ENCODE assay signal across 10 cellular contexts in genomic region chr1:39047374-39048229, GRCh38. TPM values are rescaled to one million over a fixed set of nuclear protein-coding genes. Genes with fewer than 3 reads are reported as not detected.
DNase-seq lines count a peak whose midpoint lies in the region; ATAC-seq and TF ChIP-seq lines count a peak whose summit lies in the region.
"Had no signal": no experiment of that assay in that cellular context is flagged by ENCODE, and none has a peak within 500 bp of the region (broad histone marks: within the 10 kb centered on the region; RNA-seq: fewer than 3 reads in every experiment).

No MANE protein-coding gene starts in this region.

- H3K4me3 ChIP-seq in upper lobe of left lung: no peak overlapping the region

- no peaks in the 10 kb centered on the region for H3K4me1 ChIP-seq in upper lobe of left lung

- no peak for TF ChIP-seq CTCF in activated CD8-positive, alpha-beta T cell treated with anti-CD3 and anti-CD28 coated beads for 36 hours (IDR thresholded peaks at IDR 0.05)
- TF ChIP-seq CTCF in upper lobe of left lung (IDR thresholded peaks at IDR 0.05): no peak

- WGBS in upper lobe of left lung, 2 donors: 72 to 80% methylated on average over 10 to 12 of the region's 12 CpGs

- no peaks in the 10 kb centered on the region for H3K9me3 ChIP-seq in upper lobe of left lung

- no peaks in the 10 kb centered on the region for H3K9me3 Mint-ChIP-seq in activated CD8-positive, alpha-beta T cell treated with anti-CD3 and anti-CD28 coated beads for 36 hours
- H3K9me3 Mint-ChIP-seq in activated CD8-positive, alpha-beta T cell treated with anti-CD3 and anti-CD28 coated beads, Interleukin-2, amount 10 ng/mL, durations not matched to agents 7 days and 5 days (ENCODE audit: insufficient read depth): no peaks in the 10 kb centered on the region

- no peak for DNase-seq in activated CD8-positive, alpha-beta T cell treated with anti-CD3 and anti-CD28 coated beads for 36 hours
- no peak for DNase-seq in activated CD8-positive, alpha-beta T cell treated with anti-CD3 and anti-CD28 coated beads, Interleukin-2, amount 10 ng/mL, durations not matched to agents 7 days and 5 days
- no peak for DNase-seq in upper lobe of left lung
- no peak for DNase-seq in putamen (ENCODE audit: low spot score)

- peaks cover 5% of the 10 kb centered on the region for H3K36me3 Mint-ChIP-seq in activated CD8-positive, alpha-beta T cell treated with anti-CD3 and anti-CD28 coated beads for 36 hours (ENCODE audit: low read depth)
- no peaks in the 10 kb centered on the region for H3K36me3 Mint-ChIP-seq in activated CD8-positive, alpha-beta T cell treated with anti-CD3 and anti-CD28 coated beads, Interleukin-2, amount 10 ng/mL, durations not matched to agents 7 days and 5 days (ENCODE audit: low read depth)

- peaks cover 4% of the 10 kb centered on the region for H3K4me1 Mint-ChIP-seq in activated CD8-positive, alpha-beta T cell treated with anti-CD3 and anti-CD28 coated beads for 36 hours (ENCODE audit: low read depth)
- H3K4me1 Mint-ChIP-seq in activated CD8-positive, alpha-beta T cell treated with anti-CD3 and anti-CD28 coated beads, Interleukin-2, amount 10 ng/mL, durations not matched to agents 7 days and 5 days (ENCODE audit: low read depth): peaks cover 5% of the 10 kb centered on the region

- intact Hi-C loops in activated CD8-positive, alpha-beta T cell treated with anti-CD3 and anti-CD28 coated beads for 36 hours (cut with micrococcal nuclease): no loop called here

- TF ChIP-seq EP300 in upper lobe of left lung (IDR thresholded peaks at IDR 0.05): no peak

- ATAC-seq in activated CD8-positive, alpha-beta T cell treated with anti-CD3 and anti-CD28 coated beads for 36 hours: peak; percentile 37
- no peak for ATAC-seq in activated CD8-positive, alpha-beta T cell treated with anti-CD3 and anti-CD28 coated beads, Interleukin-2, amount 10 ng/mL, durations not matched to agents 7 days and 5 days
- ATAC-seq in upper lobe of left lung (ENCODE audit: low FRiP score in 2 of 2) (peak; percentile 78 to 89), GM18520 (IDR thresholded peaks at IDR 0.05; ENCODE audit: unreplicated experiment) (no peak), GM21381 (IDR thresholded peaks at IDR 0.05; ENCODE audit: unreplicated experiment) (no peak)
- ATAC-seq: Panc1 had no signal

- H3K27me3 Mint-ChIP-seq in activated CD8-positive, alpha-beta T cell treated with anti-CD3 and anti-CD28 coated beads for 36 hours: no peaks in the 10 kb centered on the region
- H3K27me3 Mint-ChIP-seq in activated CD8-positive, alpha-beta T cell treated with anti-CD3 and anti-CD28 coated beads, Interleukin-2, amount 10 ng/mL, durations not matched to agents 7 days and 5 days (ENCODE audit: low read depth): no peaks in the 10 kb centered on the region

- H3K27ac ChIP-seq in angular gyrus (ENCODE audit: low read depth, low read length) (peak overlapping the region; percentile 82), layer of hippocampus (ENCODE audit: low read depth, low read length) (peak overlapping the region; percentile 43), upper lobe of left lung (peak overlapping the region in 3 of 4 donors; percentile 11 to 35 (median 18))
- H3K27ac ChIP-seq: C4-2B had no signal

- no peak overlapping the region for H3K4me3 Mint-ChIP-seq in activated CD8-positive, alpha-beta T cell treated with anti-CD3 and anti-CD28 coated beads for 36 hours
- no peak overlapping the region for H3K4me3 Mint-ChIP-seq in activated CD8-positive, alpha-beta T cell treated with anti-CD3 and anti-CD28 coated beads, Interleukin-2, amount 10 ng/mL, durations not matched to agents 7 days and 5 days

- CTCF ChIA-PET in activated CD8-positive, alpha-beta T cell treated with anti-CD3 and anti-CD28 coated beads for 36 hours (lab: Charles Lee): interaction anchor here (0.8 kb wide), 1 partner anchor 21 kb away, joined by 4 read pairs; the partner anchor contains the start of gene NDUFS5
- CTCF ChIA-PET in activated CD8-positive, alpha-beta T cell treated with anti-CD3 and anti-CD28 coated beads, Interleukin-2, amount 10 ng/mL, durations not matched to agents 7 days and 5 days (lab: Charles Lee): interaction anchor here (1.2 kb wide), 1 partner anchor 51 kb away, joined by 3 read pairs; no protein-coding TSS in a partner anchor

- POLR2A ChIA-PET in activated CD8-positive, alpha-beta T cell treated with anti-CD3 and anti-CD28 coated beads for 36 hours (lab: Charles Lee): interaction anchor here (0.7 to 1.0 kb wide), 2 partner anchors 14 to 51 kb away, joined by 3 read pairs; no protein-coding TSS in a partner anchor
- POLR2A ChIA-PET in activated CD8-positive, alpha-beta T cell treated with anti-CD3 and anti-CD28 coated beads, Interleukin-2, amount 10 ng/mL, durations not matched to agents 7 days and 5 days (lab: Charles Lee): interaction anchor here (0.6 kb wide), 1 partner anchor 21 kb away, joined by 3 read pairs; the partner anchor contains the start of gene NDUFS5

- H3K36me3 ChIP-seq in upper lobe of left lung: peaks cover 0 to 18% (median 0%) of the 10 kb centered on the region in 4 donors

- H3K27me3 ChIP-seq in layer of hippocampus (ENCODE audit: control insufficient read depth, insufficient read depth, low read length): no peaks in the 10 kb centered on the region
- no peaks in the 10 kb centered on the region for H3K27me3 ChIP-seq in upper lobe of left lung

- no peak for TF ChIP-seq POLR2A in upper lobe of left lung (IDR thresholded peaks at IDR 0.05)

- H3K27ac Mint-ChIP-seq in activated CD8-positive, alpha-beta T cell treated with anti-CD3 and anti-CD28 coated beads for 36 hours: no peak overlapping the region
- no peak overlapping the region for H3K27ac Mint-ChIP-seq in activated CD8-positive, alpha-beta T cell treated with anti-CD3 and anti-CD28 coated beads, Interleukin-2, amount 10 ng/mL, durations not matched to agents 7 days and 5 days

RNA-seq across cellular contexts. Expression of gene NDUFS5, which starts 21.5 kb away (rescaled TPM):
- 100 to 1,000 TPM; 153 to 178 TPM for total RNA-seq in activated CD8-positive, alpha-beta T cell treated with anti-CD3 and anti-CD28 coated beads for 36 hours
- 100 to 1,000 TPM; 134 to 138 TPM for total RNA-seq in activated CD8-positive, alpha-beta T cell treated with anti-CD3 and anti-CD28 coated beads, Interleukin-2, amount 10 ng/mL, durations not matched to agents 7 days and 5 days
- total RNA-seq in upper lobe of left lung: 100 to 1,000 TPM; 108 to 250 (median 166) TPM

RNA-seq across cellular contexts. Expression of gene AKIRIN1, which starts 56.5 kb away (rescaled TPM):
- 10 to 100 TPM; 57.8 to 59.4 TPM for total RNA-seq in activated CD8-positive, alpha-beta T cell treated with anti-CD3 and anti-CD28 coated beads for 36 hours
- total RNA-seq in activated CD8-positive, alpha-beta T cell treated with anti-CD3 and anti-CD28 coated beads, Interleukin-2, amount 10 ng/mL, durations not matched to agents 7 days and 5 days: 10 to 100 TPM; 51.2 to 53.8 TPM
- total RNA-seq in upper lobe of left lung: 10 to 100 TPM; 10.5 to 50.6 (median 37.8) TPM

Comparison
In these comparisons a context has a peak if more than half of its experiments do, and no peak if none do; other contexts are left out.
1. ATAC-seq: peak in activated CD8-positive, alpha-beta T cell treated with anti-CD3 and anti-CD28 coated beads for 36 hours (single experiment) and upper lobe of left lung (2 of 2); none in activated CD8-positive, alpha-beta T cell treated with anti-CD3 and anti-CD28 coated beads, Interleukin-2, amount 10 ng/mL, durations not matched to agents 7 days and 5 days (single experiment), GM18520 (single experiment) and GM21381 (single experiment).
2. H3K27ac ChIP-seq: peak in every context shown above with its lines; median percentile 82 in angular gyrus; 43 in layer of hippocampus; 18 in upper lobe of left lung.